8 cellular contexts compared by ENCODE assay signal in genomic region chr10:93458821-93459257, GRCh38. TPM values are rescaled to one million over a fixed set of nuclear protein-coding genes. Genes with fewer than 3 reads are reported as not detected.
DNase-seq lines count a peak whose midpoint lies in the region; ATAC-seq and TF ChIP-seq lines count a peak whose summit lies in the region.

No MANE protein-coding gene starts in this region.

- H3K79me2 ChIP-seq in mammary epithelial cell (ENCODE audit: insufficient read depth, low read length): peaks cover 78% of the 10 kb centered on the region

- no peak for TF ChIP-seq POLR2A in tibial nerve (IDR thresholded peaks at IDR 0.05)

- H3K27me3 ChIP-seq in mammary epithelial cell (ENCODE audit: insufficient read depth, low read length) (no peaks in the 10 kb centered on the region), left lung (no peaks in the 10 kb centered on the region), tibial nerve (no peaks in the 10 kb centered on the region)

- intact Hi-C loops in mammary epithelial cell (cut with micrococcal nuclease) (loop anchor here (1.0 to 2.0 kb wide), 4 partner anchors 14 to 24 kb away; partner anchors contain the start of gene MYOF), left lung (cut with DNase I) (no loop called here)

- peak overlapping the region; percentile 55 for H3K4me2 ChIP-seq in mammary epithelial cell (ENCODE audit: insufficient read depth, low read depth, low read length)

- H4K20me1 ChIP-seq in mammary epithelial cell (ENCODE audit: insufficient read depth, low read length): no peaks in the 10 kb centered on the region

- H3K27ac ChIP-seq in mammary epithelial cell (ENCODE audit: insufficient read depth, low read depth, low read length) (peak overlapping the region; percentile 93), left lung (peak overlapping the region; percentile 78 to 90), tibial nerve (peak overlapping the region; percentile 68 to 87 (median 76))

- CTCF ChIA-PET in mammary epithelial cell (lab: Charles Lee; ENCODE audit: low non-redundant PET): interaction anchor here (0.8 kb wide), 1 partner anchor 13 kb away, joined by 4 read pairs; no protein-coding TSS in a partner anchor

- ATAC-seq in left lung: peak; percentile 86
- no peak for ATAC-seq in HG03565 (IDR thresholded peaks at IDR 0.05; ENCODE audit: unreplicated experiment)
- ATAC-seq in HG03520 (IDR thresholded peaks at IDR 0.05; ENCODE audit: unreplicated experiment): no peak

- no TSS peak for BruUV-seq in mammary epithelial cell (replicated peaks; lab: Mats Ljungman, UMichigan)

- in situ Hi-C loops in mammary epithelial cell (cut with MboI; ENCODE audit: low sequenced_read_pairs in 2 of 2): no loop called here

- peak overlapping the region; percentile 35 for H2AFZ ChIP-seq in mammary epithelial cell (ENCODE audit: low read depth, low read length)

- 2% methylated on average over 5 of the region's 6 CpGs for whole genome bisulfite sequencing in mammary epithelial cell (ENCODE audit: low coverage, missing lambda C conversion rate)
- WGBS in tibial nerve, 2 donors: 16 to 28% methylated on average over 6 of the region's 6 CpGs

- H3K9me3 ChIP-seq in mammary epithelial cell (replicated peaks; ENCODE audit: insufficient read depth, low read length) (no peaks in the 10 kb centered on the region), left lung (no peaks in the 10 kb centered on the region), tibial nerve (no peaks in the 10 kb centered on the region)

- dilution Hi-C loops in mammary epithelial cell (cut with HindIII; ENCODE audit: low sequenced_read_pairs): no loop called here

- peak overlapping the region in 1 of 3 experiments; percentile 21 for H3K4me3 ChIP-seq in mammary epithelial cell (replicated peaks in 1 of 3; ENCODE audit: insufficient read depth in 1 of 3, low read depth in 2 of 3, low read length in 3 of 3)
- no peak overlapping the region for H3K4me3 ChIP-seq in left lung
- no peak overlapping the region for H3K4me3 ChIP-seq in tibial nerve

- H3K36me3 ChIP-seq in mammary epithelial cell (ENCODE audit: insufficient read depth, low read length) (peaks cover 24% of the 10 kb centered on the region), left lung (peaks cover 0 to 17% of the 10 kb centered on the region in 2 donors), tibial nerve (peaks cover 0 to under 1% (median 0%) of the 10 kb centered on the region in 3 donors)

- peak; percentile 24 to 36 for DNase-seq in activated CD4-positive, alpha-beta T cell treated with anti-CD3 and anti-CD28 coated beads, Interleukin-2, amount 50 U/mL, for 48 hours
- DNase-seq in activated CD4-positive, alpha-beta T cell treated with anti-CD3 and anti-CD28 coated beads, Interleukin-2, amount 50 U/mL, for 4 hours: no peak
- peak; percentile 97 for DNase-seq in mammary epithelial cell
- DNase-seq in left lung: peak in 1 of 2 donors; percentile 89
- DNase-seq in tibial nerve (ENCODE audit: low spot score in 2 of 2): peak; percentile 59 to 86
- DNase-seq in NCI-H2107 treated with DMSO at 0.1 percent for 48 hours (lab: John Stamatoyannopoulos, UW; ENCODE audit: unreplicated experiment): no peak

- TF ChIP-seq CTCF in mammary epithelial cell (conservative IDR thresholded peaks at IDR 0.05 in 1 of 2, IDR thresholded peaks at IDR 0.05 in 1 of 2; ENCODE audit: extremely low read depth in 1 of 2, insufficient read depth in 1 of 2, low read depth in 1 of 2, low read length in 2 of 2) (no peak), left lung (IDR thresholded peaks at IDR 0.05) (no peak), tibial nerve (IDR thresholded peaks at IDR 0.05) (no peak)

- peak in 1 of 2 donors; percentile 88 for TF ChIP-seq EP300 in tibial nerve (IDR thresholded peaks at IDR 0.05)

- H3K4me1 ChIP-seq in mammary epithelial cell (ENCODE audit: insufficient read depth, low read length) (peaks cover 49% of the 10 kb centered on the region), left lung (peaks cover 35 to 49% of the 10 kb centered on the region in 2 donors), tibial nerve (peaks cover 0 to 63% (median 23%) of the 10 kb centered on the region in 4 donors)

- H3K9ac ChIP-seq in mammary epithelial cell (ENCODE audit: insufficient read depth, low read length): peak overlapping the region; percentile 51

RNA-seq across cellular contexts. Expression of gene MYOF, which starts 23.3 kb away (rescaled TPM):
- total RNA-seq in mammary epithelial cell (100 to 1,000 TPM; 273 to 311 TPM), left lung (100 to 1,000 TPM; 241 to 295 TPM), tibial nerve (10 to 100 TPM; 39.6 to 70.4 (median 59.2) TPM)
- polyA plus RNA-seq in mammary epithelial cell: 117 TPM
- polyA minus RNA-seq in mammary epithelial cell: 242 TPM

RNA-seq across cellular contexts. Expression of gene CEP55, which starts 37.6 kb away (rescaled TPM):
- total RNA-seq in mammary epithelial cell (10 to 100 TPM in 1 of 2 donors, 1 to 10 TPM in 1; 1.2 to 35.4 TPM), left lung (1 to 10 TPM; 3.4 to 9.5 TPM), tibial nerve (1 to 10 TPM in 1 of 4 donors, under 1 TPM in 1, not detected in 2; 0.63 to 5.7 TPM)
- 26.8 TPM for polyA plus RNA-seq in mammary epithelial cell
- polyA minus RNA-seq in mammary epithelial cell: 18.2 TPM

Comparison
In these comparisons a context has a peak if more than half of its experiments do, and no peak if none do; other contexts are left out.
1. DNase-seq: peak in activated CD4-positive, alpha-beta T cell treated with anti-CD3 and anti-CD28 coated beads, Interleukin-2, amount 50 U/mL, for 48 hours (2 of 2), mammary epithelial cell (single experiment) and tibial nerve (2 of 2); none in activated CD4-positive, alpha-beta T cell treated with anti-CD3 and anti-CD28 coated beads, Interleukin-2, amount 50 U/mL, for 4 hours (0 of 2) and NCI-H2107 treated with DMSO at 0.1 percent for 48 hours (single experiment).
2. Peak in every context shown above with its lines, with median percentiles within 50 percentile points of each other: H3K27ac ChIP-seq.